In the genomic region with DNA sequence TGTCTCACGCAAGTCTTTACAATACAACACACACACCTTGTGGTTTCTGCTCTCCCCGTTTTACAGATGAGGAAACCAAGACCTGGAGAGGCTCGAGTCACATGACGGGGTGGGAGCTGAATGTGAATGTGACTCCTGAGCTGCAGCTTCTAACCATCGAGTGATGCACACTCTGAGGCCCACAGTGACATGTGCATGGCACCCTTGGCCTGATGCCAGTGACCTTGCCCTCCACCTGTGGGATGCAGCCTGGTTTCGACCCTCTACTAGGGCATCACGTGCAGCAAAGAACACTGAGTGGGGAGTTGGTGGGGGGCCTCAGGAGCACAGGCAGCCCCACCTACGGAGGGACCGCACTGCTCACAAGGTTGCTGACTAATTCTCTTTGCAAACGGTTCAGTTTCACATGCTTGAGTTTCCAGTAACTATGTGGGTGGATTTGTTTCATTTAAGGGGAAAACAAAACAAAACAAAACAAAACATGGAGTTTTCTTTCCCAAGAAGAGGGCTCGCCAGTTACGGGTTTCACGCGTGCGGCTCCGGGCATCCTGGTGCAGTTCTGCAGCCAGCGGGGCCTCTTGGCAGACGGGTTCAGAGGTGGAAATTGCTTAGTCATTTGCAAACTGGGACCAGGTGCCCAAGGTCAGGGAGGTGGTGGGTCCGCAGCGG, we compare ENCODE assay signal across 8 cellular contexts. TPM values are rescaled to one million over a fixed set of nuclear protein-coding genes. Genes with fewer than 3 reads are reported as not detected.
A peak's percentile ranks its signal among the peaks of the same experiment; 100 is the strongest.
DNase-seq lines count a peak whose midpoint lies in the region; ATAC-seq and TF ChIP-seq lines count a peak whose summit lies in the region.

No MANE protein-coding gene starts in this region.

- intact Hi-C loops in Right ventricle myocardium superior (cut with DNase I): no loop called here

- no peaks in the 10 kb centered on the region for H3K9me3 ChIP-seq in esophagus (ENCODE audit: control insufficient read depth in 2 of 2, insufficient read depth in 1 of 2, low read depth in 1 of 2, low read length in 1 of 2)

- peaks cover 0 to 13% of the 10 kb centered on the region in 2 donors for H3K36me3 ChIP-seq in esophagus (ENCODE audit: control insufficient read depth in 2 of 2, insufficient read depth in 2 of 2, low read length in 1 of 2)

- peak; percentile 38 for DNase-seq in GM12865 (ENCODE audit: low read depth)
- DNase-seq in activated CD4-positive, alpha-beta T cell treated with anti-CD3 and anti-CD28 coated beads for 48 hours: peak; percentile 78
- peak; percentile 43 to 57 for DNase-seq in stimulated activated CD4-positive, alpha-beta T cell treated with anti-CD3 and anti-CD28 coated beads, Interleukin-4, amount 100 ng/mL, for 4 hours
- no peak for DNase-seq in germinal center (ENCODE audit: low spot score)
- DNase-seq in central memory CD4-positive, alpha-beta T cell: no peak
- no peak for DNase-seq in HuH-7 (ENCODE audit: low spot score)
- DNase-seq in Right ventricle myocardium superior: no peak

- no peak for TF ChIP-seq CTCF in GM12865 (IDR thresholded peaks at IDR 0.05; ENCODE audit: insufficient read depth, low read depth, low read length, missing control alignments)

- peak overlapping the region; percentile 45 to 79 for H3K27ac ChIP-seq in esophagus (ENCODE audit: low read depth in 2 of 2, low read length in 1 of 2)

- no peak for ATAC-seq in Right ventricle myocardium superior (ENCODE audit: poor library complexity)

- H3K4me3 ChIP-seq in GM12865 (ENCODE audit: low read depth, low read length) (no peak overlapping the region), esophagus (ENCODE audit: low read depth in 1 of 2, low read length in 2 of 2) (no peak overlapping the region)

- H3K4me1 ChIP-seq in esophagus (ENCODE audit: control insufficient read depth in 2 of 2, insufficient read depth in 2 of 2, low read length in 1 of 2): peaks cover 16 to 35% of the 10 kb centered on the region in 2 donors

- WGBS in esophagus, 2 donors: 32 to 45% methylated on average over 20 of the region's 20 CpGs

- H3K27me3 ChIP-seq in esophagus (ENCODE audit: control insufficient read depth in 1 of 2, insufficient read depth in 2 of 2, low read length in 2 of 2): no peaks in the 10 kb centered on the region

RNA-seq across cellular contexts. Expression of gene SPSB1, which starts 22.9 kb away (rescaled TPM):
- 10 to 100 TPM; 14.4 to 20.9 TPM for polyA plus RNA-seq in esophagus
- 13.0 TPM for total RNA-seq in Right ventricle myocardium superior

Comparison
In these comparisons a context has a peak if more than half of its experiments do, and no peak if none do; other contexts are left out.
1. DNase-seq: peak in GM12865 (single experiment), activated CD4-positive, alpha-beta T cell treated with anti-CD3 and anti-CD28 coated beads for 48 hours (single experiment) and stimulated activated CD4-positive, alpha-beta T cell treated with anti-CD3 and anti-CD28 coated beads, Interleukin-4, amount 100 ng/mL, for 4 hours (2 of 2); none in germinal center (single experiment), central memory CD4-positive, alpha-beta T cell (single experiment), HuH-7 (single experiment) and Right ventricle myocardium superior (single experiment).